7 cellular contexts compared by ENCODE assay signal in genomic region chr6:27810768-27811298, GRCh38.
DNase-seq lines count a peak whose midpoint lies in the region; ATAC-seq and TF ChIP-seq lines count a peak whose summit lies in the region.

No MANE protein-coding gene starts in this region.

- no peaks in the 10 kb centered on the region for H3K27me3 ChIP-seq in SJSA1 (replicated peaks)
- peaks cover 0 to 18% (median 0%) of the 10 kb centered on the region in 4 donors for H3K27me3 ChIP-seq in esophagus squamous epithelium

- TF ChIP-seq POLR2A in esophagus squamous epithelium (IDR thresholded peaks at IDR 0.05), result no peak

- TF ChIP-seq CTCF in HFF-Myc (IDR thresholded peaks at IDR 0.05; ENCODE audit: low read depth, low read length, missing control alignments) (no peak), esophagus squamous epithelium (IDR thresholded peaks at IDR 0.05) (no peak)

- H3K36me3 ChIP-seq in SJSA1, result no peaks in the 10 kb centered on the region
- no peaks in the 10 kb centered on the region for H3K36me3 ChIP-seq in esophagus squamous epithelium

- H3K27ac ChIP-seq in SJSA1 (peak overlapping the region; percentile 61), esophagus squamous epithelium (peak overlapping the region; percentile 93 to 97 (median 96))

- DNase-seq in HFF-Myc (ENCODE audit: extremely low read depth, low read depth), result no peak
- peak in 1 of 2 experiments; percentile 36 for DNase-seq in SJSA1 (ENCODE audit: low read depth in 1 of 2, low spot score in 2 of 2)
- DNase-seq in esophagus squamous epithelium (lab: John Stamatoyannopoulos, UW), result no peak
- DNase-seq in skeletal muscle cell (ENCODE audit: low read depth), result no peak
- DNase-seq in kidney tubule cell (ENCODE audit: low spot score), result no peak
- no peak for DNase-seq in middle frontal gyrus (ENCODE audit: extremely low spot score, low spot score)

- no peak for ATAC-seq in GM19023 (IDR thresholded peaks at IDR 0.05; ENCODE audit: unreplicated experiment)

- WGBS in esophagus squamous epithelium, 2 donors, result 4 to 5% methylated on average over 9 of the region's 9 CpGs

- H3K4me3 ChIP-seq in HFF-Myc (replicated peaks; ENCODE audit: low read depth, low read length) (peak overlapping the region; percentile 84), SJSA1 (peak overlapping the region; percentile 51), esophagus squamous epithelium (peak overlapping the region; percentile 63 to 80 (median 68)), skeletal muscle cell (ENCODE audit: low read depth, low read length) (peak overlapping the region; percentile 64)

- intact Hi-C loops in esophagus squamous epithelium (cut with DNase I), result loop anchor here (5.0 kb wide), 1 partner anchor 81 kb away; a partner anchor contains a TSS

- H3K9me3 ChIP-seq in SJSA1 (replicated peaks) (no peaks in the 10 kb centered on the region), esophagus squamous epithelium (no peaks in the 10 kb centered on the region)

- H3K4me1 ChIP-seq in SJSA1 (replicated peaks), result peaks cover 41% of the 10 kb centered on the region
- peaks cover 11 to 74% (median 12%) of the 10 kb centered on the region in 3 donors for H3K4me1 ChIP-seq in esophagus squamous epithelium
